In genomic region chr21:33116669-33117267, GRCh38 we compare ENCODE assay signal across 1 cellular context.
TF ChIP-seq lines count a peak whose summit lies in the region.

No MANE protein-coding gene starts in this region.

TF ChIP-seq in GM23338, 12 proteins besides CTCF, POLR2A, EP300 and RAD21 (continued from another document):
- no peak for TF ChIP-seq ZNF462 (CRISPR knock-in tag; IDR thresholded peaks at IDR 0.05)
- no peak for TF ChIP-seq JUNB (IDR thresholded peaks at IDR 0.05; ENCODE audit: unreplicated experiment)
- no peak for TF ChIP-seq ETS1 (IDR thresholded peaks at IDR 0.05)
- TF ChIP-seq NANOG (IDR thresholded peaks at IDR 0.05; ENCODE audit: borderline replicate concordance): no peak
